In the genomic region with DNA sequence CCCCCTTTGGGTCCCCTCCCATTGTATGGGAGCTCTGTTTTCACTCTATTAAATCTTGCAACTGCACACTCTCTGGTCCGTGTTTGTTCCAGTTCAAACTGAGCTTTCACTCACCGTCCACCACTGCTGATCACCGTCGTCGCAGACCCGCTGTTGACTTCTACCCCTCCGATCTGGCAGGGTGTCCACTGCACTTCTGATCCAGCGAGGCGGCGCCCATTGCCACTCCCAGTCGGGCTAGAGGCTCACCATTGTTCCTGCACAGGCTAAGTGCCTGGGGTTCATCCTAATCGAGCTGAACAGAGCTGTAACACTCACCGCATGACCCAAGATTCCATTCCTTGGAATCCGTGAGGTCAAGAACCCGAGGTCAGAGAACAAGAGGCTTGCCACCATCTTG, we compare ENCODE assay signal across 28 cellular contexts.
"Had no signal": no experiment of that assay in that cellular context is flagged by ENCODE, and none has a peak within 500 bp of the region (broad histone marks: within the 10 kb centered on the region; RNA-seq: fewer than 3 reads in every experiment).

No MANE protein-coding gene starts in this region.

- H3K27me3 ChIP-seq: stomach, suprapubic skin, testis, thyroid gland, tibial artery, tibial nerve, transverse colon, upper lobe of left lung, upper lobe of right lung, uterus, vagina had no signal

- H3K4me3 ChIP-seq: stomach, suprapubic skin, testis, thoracic aorta, thyroid gland, tibial artery, tibial nerve, transverse colon, upper lobe of left lung, upper lobe of right lung, uterus, vagina had no signal

- H3K9me3 Mint-ChIP-seq: stimulated activated effector memory CD8-positive, alpha-beta T cell treated with anti-CD3 and anti-CD28 coated beads, Interleukin-12 subunit alpha, Interleukin-12 subunit beta, amount 100 ng/mL, for 72 hours; stimulated activated memory B cell treated with anti-CD40 and anti-IgM and Interleukin-4, amounts not matched to agents 10 μg/mL and 1 μg/mL and 100 μg/mL, for 72 hours; stimulated activated naive CD8-positive, alpha-beta T cell treated with anti-CD3 and anti-CD28 coated beads, Interleukin-15, amount 100 ng/mL, for 72 hours; stimulated activated naive CD8-positive, alpha-beta T cell treated with anti-CD3 and anti-CD28 coated beads, Interleukin-15, Interleukin-2, amounts not matched to agents 100 ng/mL and 50 ng/mL, for 24 hours; type B pancreatic cell had no signal

- H3K4me3 Mint-ChIP-seq: stimulated activated effector memory CD8-positive, alpha-beta T cell treated with anti-CD3 and anti-CD28 coated beads, Interleukin-12 subunit alpha, Interleukin-12 subunit beta, amount 100 ng/mL, for 72 hours; stimulated activated memory B cell treated with anti-CD40 and anti-IgM and Interleukin-4, amounts not matched to agents 10 μg/mL and 1 μg/mL and 100 μg/mL, for 72 hours; stimulated activated naive B cell treated with anti-CD40 and anti-IgM and Interleukin-4, amounts not matched to agents 10 μg/mL and 1 μg/mL and 100 μg/mL, for 72 hours; stimulated activated naive CD8-positive, alpha-beta T cell treated with anti-CD3 and anti-CD28 coated beads, Interleukin-15, amount 100 ng/mL, for 72 hours; stimulated activated naive CD8-positive, alpha-beta T cell treated with anti-CD3 and anti-CD28 coated beads, Interleukin-15, Interleukin-2, amounts not matched to agents 100 ng/mL and 50 ng/mL, for 24 hours; type B pancreatic cell had no signal

- H3K27ac Mint-ChIP-seq: stimulated activated effector memory CD8-positive, alpha-beta T cell treated with anti-CD3 and anti-CD28 coated beads, Interleukin-12 subunit alpha, Interleukin-12 subunit beta, amount 100 ng/mL, for 72 hours; stimulated activated memory B cell treated with anti-CD40 and anti-IgM and Interleukin-4, amounts not matched to agents 10 μg/mL and 1 μg/mL and 100 μg/mL, for 72 hours; stimulated activated naive B cell treated with anti-CD40 and anti-IgM and Interleukin-4, amounts not matched to agents 10 μg/mL and 1 μg/mL and 100 μg/mL, for 72 hours; stimulated activated naive CD8-positive, alpha-beta T cell treated with anti-CD3 and anti-CD28 coated beads, Interleukin-15, amount 100 ng/mL, for 72 hours; stimulated activated naive CD8-positive, alpha-beta T cell treated with anti-CD3 and anti-CD28 coated beads, Interleukin-15, Interleukin-2, amounts not matched to agents 100 ng/mL and 50 ng/mL, for 24 hours; type B pancreatic cell had no signal

- H3K27ac ChIP-seq: stomach, suprapubic skin, testis, thoracic aorta, thyroid gland, tibial artery, tibial nerve, transverse colon, upper lobe of left lung, upper lobe of right lung, uterus, vagina had no signal

- DNase-seq: stimulated activated CD4-positive, alpha-beta T cell treated with anti-CD3 and anti-CD28 coated beads, Interleukin-2, amount 100 ng/mL, for 48 hours; stimulated activated CD4-positive, alpha-beta T cell treated with anti-CD3 and anti-CD28 coated beads, Interleukin-4, amount 100 ng/mL, for 1 hour; stimulated activated CD4-positive, alpha-beta T cell treated with anti-CD3 and anti-CD28 coated beads, Interleukin-4, amount 100 ng/mL, for 24 hours; stimulated activated CD4-positive, alpha-beta T cell treated with anti-CD3 and anti-CD28 coated beads, Interleukin-4, amount 100 ng/mL, for 4 hours; stimulated activated CD8-positive, alpha-beta memory T cell treated with anti-CD3 and anti-CD28 coated beads, Interleukin-4, amount 100 ng/mL, for 48 hours; stimulated activated naive B cell treated with anti-CD40 and anti-IgM and Interleukin-4, amounts not matched to agents 10 μg/mL and 1 μg/mL and 100 μg/mL, for 72 hours; stimulated activated naive CD4-positive, alpha-beta T cell; stimulated activated naive CD4-positive, alpha-beta T cell treated with Interleukin-2 at 50 U/mL for 16 hours; stimulated activated naive CD8-positive, alpha-beta T cell treated with anti-CD3 and anti-CD28 coated beads, Interleukin-15, amount 100 ng/mL, for 72 hours; stimulated activated naive CD8-positive, alpha-beta T cell treated with anti-CD3 and anti-CD28 coated beads, Interleukin-15, Interleukin-2, amounts not matched to agents 100 U/mL and 50 U/mL, for 24 hours; stomach; substantia nigra; testis; thyroid gland; tibial artery; transverse colon; trophoblast cell; upper lobe of right lung; uterus had no signal

- H3K9me3 ChIP-seq: stomach, suprapubic skin, testis, thoracic aorta, thyroid gland, tibial artery, tibial nerve, transverse colon, upper lobe of left lung, upper lobe of right lung, uterus, vagina had no signal

- H3K27me3 Mint-ChIP-seq: stimulated activated memory B cell treated with anti-CD40 and anti-IgM and Interleukin-4, amounts not matched to agents 10 μg/mL and 1 μg/mL and 100 μg/mL, for 72 hours; stimulated activated naive B cell treated with anti-CD40 and anti-IgM and Interleukin-4, amounts not matched to agents 10 μg/mL and 1 μg/mL and 100 μg/mL, for 72 hours; stimulated activated naive CD8-positive, alpha-beta T cell treated with anti-CD3 and anti-CD28 coated beads, Interleukin-15, amount 100 ng/mL, for 72 hours; stimulated activated naive CD8-positive, alpha-beta T cell treated with anti-CD3 and anti-CD28 coated beads, Interleukin-15, Interleukin-2, amounts not matched to agents 100 ng/mL and 50 ng/mL, for 24 hours; type B pancreatic cell had no signal

- H3K36me3 ChIP-seq: thyroid gland, upper lobe of right lung, uterus, vagina had no signal

- H3K4me1 ChIP-seq: testis, thyroid gland, tibial artery, tibial nerve, upper lobe of right lung, uterus had no signal
